18 cellular contexts compared by ENCODE assay signal in the genomic region with DNA sequence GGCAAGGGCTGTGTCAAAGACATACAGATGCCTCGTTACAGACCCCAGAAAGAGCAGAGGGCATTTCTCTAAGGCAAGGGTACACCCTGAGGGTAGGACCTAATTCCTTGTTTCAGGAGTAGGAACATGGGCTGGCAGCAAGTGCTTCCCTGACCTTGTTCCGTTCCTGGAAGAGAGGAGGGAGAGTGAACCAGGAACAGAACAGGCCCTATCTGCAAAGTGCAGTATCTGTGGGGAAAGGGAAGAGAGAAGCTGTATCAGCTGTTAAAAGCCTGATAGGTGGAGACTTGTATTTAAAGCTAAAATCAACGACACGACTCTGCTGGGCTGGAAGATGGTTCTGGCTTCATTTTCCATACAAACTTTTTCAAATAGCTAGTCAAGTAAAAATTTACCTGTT.
"Had no signal": no experiment of that assay in that cellular context is flagged by ENCODE, and none has a peak within 500 bp of the region (broad histone marks: within the 10 kb centered on the region; RNA-seq: fewer than 3 reads in every experiment).

No MANE protein-coding gene starts in this region.

- H3K27me3 Mint-ChIP-seq: dendritic cell treated with granulocyte-macrophage colony-stimulating factor and Interleukin-4, amounts not matched to agents 40 ng/mL and 50 ng/mL, for 4 days; memory B cell; natural killer cell treated with Interleukin-12 subunit alpha and Interleukin-12 subunit beta and Interleukin-15 and Interleukin-18, amount 100 ng/mL, for 72 hours; progenitor cell of endocrine pancreas; stimulated activated naive CD8-positive, alpha-beta T cell treated with anti-CD3 and anti-CD28 coated beads, Interleukin-15, Interleukin-2, amounts not matched to agents 100 ng/mL and 50 ng/mL, for 24 hours had no signal

- H3K4me2 ChIP-seq: smooth muscle cell had no signal

- ATAC-seq: left ventricle myocardium superior; natural killer cell treated with Interleukin-12 subunit alpha and Interleukin-12 subunit beta and Interleukin-15 and Interleukin-18, amount 100 ng/mL, for 72 hours had no signal

- H3K27ac Mint-ChIP-seq: dendritic cell treated with granulocyte-macrophage colony-stimulating factor and Interleukin-4, amounts not matched to agents 40 ng/mL and 50 ng/mL, for 4 days; memory B cell; progenitor cell of endocrine pancreas; stimulated activated naive CD8-positive, alpha-beta T cell treated with anti-CD3 and anti-CD28 coated beads, Interleukin-15, Interleukin-2, amounts not matched to agents 100 ng/mL and 50 ng/mL, for 24 hours had no signal

- H3K4me1 ChIP-seq: right lobe of liver, suprapubic skin had no signal

- DNase-seq: activated CD4-positive, alpha-beta T cell treated with anti-CD3 and anti-CD28 coated beads for 1 hour; activated CD8-positive, alpha-beta memory T cell treated with anti-CD3 and anti-CD28 coated beads for 24 hours; aorta; foreskin melanocyte; kidney glomerular epithelial cell; left ventricle myocardium superior; occipital lobe; right lobe of liver; trophoblast cell had no signal

- H3K9me3 ChIP-seq: right lobe of liver, suprapubic skin had no signal

- H3K4me3 ChIP-seq: right lobe of liver, smooth muscle cell, suprapubic skin had no signal

- H3K36me3 ChIP-seq: right lobe of liver had no signal

- H3K4me1 Mint-ChIP-seq: memory B cell had no signal

- H3K27me3 ChIP-seq: right lobe of liver, suprapubic skin had no signal

- H3K9me3 Mint-ChIP-seq: dendritic cell treated with granulocyte-macrophage colony-stimulating factor and Interleukin-4, amounts not matched to agents 40 ng/mL and 50 ng/mL, for 4 days; memory B cell; natural killer cell treated with Interleukin-12 subunit alpha and Interleukin-12 subunit beta and Interleukin-15 and Interleukin-18, amount 100 ng/mL, for 72 hours; stimulated activated naive CD8-positive, alpha-beta T cell treated with anti-CD3 and anti-CD28 coated beads, Interleukin-15, Interleukin-2, amounts not matched to agents 100 ng/mL and 50 ng/mL, for 24 hours had no signal

- H3K36me3 Mint-ChIP-seq: natural killer cell treated with Interleukin-12 subunit alpha and Interleukin-12 subunit beta and Interleukin-15 and Interleukin-18, amount 100 ng/mL, for 72 hours had no signal

- H3K4me3 Mint-ChIP-seq: dendritic cell treated with granulocyte-macrophage colony-stimulating factor and Interleukin-4, amounts not matched to agents 40 ng/mL and 50 ng/mL, for 4 days; memory B cell; natural killer cell treated with Interleukin-12 subunit alpha and Interleukin-12 subunit beta and Interleukin-15 and Interleukin-18, amount 100 ng/mL, for 72 hours; stimulated activated naive CD8-positive, alpha-beta T cell treated with anti-CD3 and anti-CD28 coated beads, Interleukin-15, Interleukin-2, amounts not matched to agents 100 ng/mL and 50 ng/mL, for 24 hours had no signal

- H3K27ac ChIP-seq: epithelial cell of prostate, right lobe of liver, suprapubic skin, VCaP had no signal
